Comparison of ENCODE assay signal across 18 cellular contexts in the genomic region with DNA sequence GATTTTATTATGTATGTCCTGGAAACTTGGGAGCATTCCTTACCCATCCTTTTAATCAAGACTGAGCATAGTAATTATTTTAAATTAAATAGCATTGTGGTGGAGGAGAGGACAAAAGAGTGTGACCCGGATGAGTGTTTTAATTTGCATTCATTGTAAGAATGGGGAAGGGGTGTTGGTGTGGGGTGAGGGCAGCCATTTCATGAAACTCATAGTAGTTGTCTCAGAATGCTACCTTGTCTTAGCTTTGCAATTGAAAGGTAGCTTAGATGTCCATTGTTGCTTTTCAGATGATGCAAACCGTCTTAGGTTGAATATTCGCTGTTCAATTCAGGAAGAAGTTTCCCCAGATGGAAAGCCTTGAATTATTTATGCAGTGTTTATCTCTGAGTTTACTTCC.
A peak's percentile ranks its signal among the peaks of the same experiment; 100 is the strongest.
DNase-seq lines count a peak whose midpoint lies in the region; ATAC-seq, FAIRE-seq and TF ChIP-seq lines count a peak whose summit lies in the region.
"Had no signal": no experiment of that assay in that cellular context is flagged by ENCODE, and none has a peak within 500 bp of the region (broad histone marks: within the 10 kb centered on the region; RNA-seq: fewer than 3 reads in every experiment).

No MANE protein-coding gene starts in this region.

- H2BK20ac ChIP-seq in H9 (ENCODE audit: low read depth, low read length, poor library complexity, severe bottlenecking) (no peak overlapping the region), H1 (ENCODE audit: low read length) (no peak overlapping the region)

- no peak overlapping the region for H3T11ph ChIP-seq in H9 (ENCODE audit: low read length)

- H3K4me3 ChIP-seq in HUES64 (ENCODE audit: low read length) (no peak overlapping the region), H1 (ENCODE audit: extremely low read depth in 1 of 4, insufficient read depth in 2 of 4, low read depth in 3 of 4, low read length in 4 of 4) (no peak overlapping the region)
- H3K4me3 ChIP-seq: GM23248 had no signal

- DNase-seq in H9 = no peak
- DNase-seq in H1 (ENCODE audit: low read depth in 1 of 2, low spot score in 2 of 2) = no peak
- DNase-seq in Right ventricle myocardium superior = no peak
- DNase-seq in endothelial cell (ENCODE audit: low spot score) = no peak
- DNase-seq: C1 segment of cervical spinal cord; Calu3; CD4-positive, alpha-beta memory T cell; COR-L47; DMS53; DMS79 treated with DMSO at 0.1 percent for 48 hours; GF-D8; GM23248; HCEC 1CT had no signal

- H3K23ac ChIP-seq in H9 (ENCODE audit: insufficient read length, low read depth, low read length) = no peak overlapping the region
- H3K23ac ChIP-seq in H1 (ENCODE audit: insufficient read length) = no peak overlapping the region

- H2BK5ac ChIP-seq in H9 (ENCODE audit: insufficient read length, low read length) = no peak overlapping the region
- H2BK5ac ChIP-seq in H1 (ENCODE audit: low read depth, low read length) = no peak overlapping the region

- H4K91ac ChIP-seq in H9 (ENCODE audit: insufficient read length, low read depth, low read length) = no peak overlapping the region
- H4K91ac ChIP-seq in H1 (replicated peaks; ENCODE audit: insufficient read length, low read length) = no peak overlapping the region

- H3K79me1 ChIP-seq in H9 (ENCODE audit: insufficient read depth, low read depth, low read length, poor library complexity, severe bottlenecking) (no peaks in the 10 kb centered on the region), H1 (ENCODE audit: low read depth, low read length) (no peaks in the 10 kb centered on the region; the same call in 1 of the 2 replicates)

- H4K20me1 ChIP-seq in H9 (ENCODE audit: control insufficient read depth, insufficient read depth, insufficient read length) (no peaks in the 10 kb centered on the region), H1 (replicated peaks in 1 of 2; ENCODE audit: control insufficient read depth in 1 of 2, insufficient read depth in 2 of 2, low read length in 2 of 2) (no peaks in the 10 kb centered on the region)

- H3K36me3 ChIP-seq in HUES64 (ENCODE audit: insufficient read depth, low read length) (no peaks in the 10 kb centered on the region), H1 (ENCODE audit: control insufficient read depth in 2 of 4, insufficient read depth in 4 of 4, low read length in 3 of 4) (no peaks in the 10 kb centered on the region)

- H3K4me1 ChIP-seq in H9 (ENCODE audit: insufficient read depth, low read length) = peaks cover 6% of the 10 kb centered on the region; the same call in 1 of the 2 replicates
- H3K4me1 ChIP-seq in HUES64 (ENCODE audit: insufficient read depth, low read length) = peaks cover 48% of the 10 kb centered on the region
- peaks cover 0 to 16% (median 7%) of the 10 kb centered on the region in 4 experiments; a peak in 3 of 7 replicates for H3K4me1 ChIP-seq in H1 (replicated peaks in 1 of 4; ENCODE audit: control insufficient read depth in 3 of 4, insufficient read depth in 4 of 4, low read length in 3 of 4)

- H3K27ac ChIP-seq in H9 (ENCODE audit: insufficient read length, low read depth, low read length) = peak overlapping the region; percentile 25
- H3K27ac ChIP-seq in HUES64 (ENCODE audit: low read depth, low read length) = peak overlapping the region; percentile 64; the same call in 1 of the 2 replicates
- H3K27ac ChIP-seq in H1 (ENCODE audit: low read depth, low read length) = no peak overlapping the region
- H3K27ac ChIP-seq: GM23248 had no signal

- H3K18ac ChIP-seq in H9 (ENCODE audit: insufficient read length, low read depth, low read length) (no peak overlapping the region), H1 (ENCODE audit: extremely low read depth, low read length) (no peak overlapping the region)

- H3K4ac ChIP-seq in H9 (ENCODE audit: low read depth, low read length) (no peak overlapping the region), H1 (replicated peaks; ENCODE audit: insufficient read length, low read depth, low read length) (no peak overlapping the region)

- H2BK120ac ChIP-seq in H9 (ENCODE audit: low read depth, low read length, poor library complexity, severe bottlenecking) (no peak overlapping the region), H1 (replicated peaks; ENCODE audit: low read depth, low read length) (no peak overlapping the region)

- TF ChIP-seq EP300 in H1 (IDR thresholded peaks at IDR 0.05; ENCODE audit: borderline replicate concordance in 1 of 2, low read depth in 2 of 2, low read length in 2 of 2) = no peak

- no peak overlapping the region for H2AK5ac ChIP-seq in H9 (ENCODE audit: insufficient read length, low read length)
- no peak overlapping the region for H2AK5ac ChIP-seq in H1 (ENCODE audit: low read depth, low read length)

- H2BK12ac ChIP-seq in H9 (ENCODE audit: insufficient read length, low read depth, low read length) = no peak overlapping the region
- no peak overlapping the region for H2BK12ac ChIP-seq in H1 (ENCODE audit: low read depth, low read length)

- WGBS in H9 (ENCODE audit: extremely low coverage, insufficient read length, low lambda C conversion rate) = no CpG with 5 or more reads among the region's 3 CpGs
- WGBS in HUES64 = 60% methylated on average over 2 of the region's 3 CpGs
- 56% methylated on average over 3 of the region's 3 CpGs; no CpG with 5 or more reads in 1 of the 2 experiments for WGBS in H1 (ENCODE audit: extremely low coverage in 1 of 2, insufficient coverage in 1 of 2, insufficient read length in 1 of 2, insufficient replicate concordance in 2 of 2, low coverage in 1 of 2, low lambda C conversion rate in 2 of 2, missing lambda C conversion rate in 1 of 2), 2 experiments

- H3K4me2 ChIP-seq in H9 (ENCODE audit: insufficient read depth, insufficient read length, low read length) = no peak overlapping the region
- H3K4me2 ChIP-seq in H1 (ENCODE audit: insufficient read depth in 1 of 2, low read depth in 2 of 2, low read length in 2 of 2) = peak overlapping the region; percentile 5 to 32; a peak in 2 of 4 replicates

- TF ChIP-seq CTCF in H9 (conservative IDR thresholded peaks at IDR 0.05) (no peak), H1 (IDR thresholded peaks at IDR 0.05; ENCODE audit: control extremely low read depth in 1 of 3, insufficient read depth in 1 of 3, low read depth in 1 of 3, low read length in 3 of 3) (no peak), endothelial cell (IDR thresholded peaks at IDR 0.05; ENCODE audit: unreplicated experiment) (no peak)

- POLR2A ChIA-PET in H1 (lab: Charles Lee; ENCODE audit: partially characterized antibody) = no interaction called here

- H3K4me1 Mint-ChIP-seq in H9 = peaks cover 56 to 65% of the 10 kb centered on the region in 2 experiments
- H3K4me1 Mint-ChIP-seq in endothelial cell (ENCODE audit: unreplicated experiment) = no peaks in the 10 kb centered on the region
- H3K4me1 Mint-ChIP-seq: CD4-positive, alpha-beta memory T cell had no signal

- no peak overlapping the region for H4K8ac ChIP-seq in H9 (replicated peaks; ENCODE audit: insufficient read length, low read depth, low read length)
- H4K8ac ChIP-seq in H1 (ENCODE audit: extremely low read depth, insufficient read depth, low read length) = no peak overlapping the region

- H3K4me3 Mint-ChIP-seq in H9 (peak overlapping the region in 1 of 2 experiments; percentile 49; a peak in 1 of 5 replicates), endothelial cell (ENCODE audit: unreplicated experiment) (no peak overlapping the region)
- H3K4me3 Mint-ChIP-seq: CD4-positive, alpha-beta memory T cell had no signal

- CTCF ChIA-PET in H1 (lab: Charles Lee; ENCODE audit: partially characterized antibody) = interaction anchor here (1.0 to 1.6 kb wide), 5 partner anchors 10 to 143 kb away, joined by 3 to 8 read pairs (median 4); no protein-coding TSS in a partner anchor

- no peak for TF ChIP-seq RAD21 in H1 (IDR thresholded peaks at IDR 0.05 in 1 of 2, conservative IDR thresholded peaks at IDR 0.05 in 1 of 2; ENCODE audit: low read depth in 2 of 2, low read length in 2 of 2)

- H2AFZ ChIP-seq in H9 (ENCODE audit: low read length) (no peak overlapping the region), H1 (ENCODE audit: low read length) (no peak overlapping the region)
- H2AFZ ChIP-seq: GM23248 had no signal

- H3K14ac ChIP-seq in H9 (ENCODE audit: insufficient read depth, low read length) (no peak overlapping the region), H1 (ENCODE audit: insufficient read length) (no peak overlapping the region)

- H3K9me3 ChIP-seq in H9 (ENCODE audit: control insufficient read depth, low read depth, low read length) = no peaks in the 10 kb centered on the region
- no peaks in the 10 kb centered on the region for H3K9me3 ChIP-seq in HUES64 (ENCODE audit: insufficient read depth, low read depth, low read length)
- no peaks in the 10 kb centered on the region for H3K9me3 ChIP-seq in H1 (ENCODE audit: insufficient read depth in 2 of 2, low read depth in 1 of 2, low read length in 1 of 2)

- H3K27ac Mint-ChIP-seq in H9 (peak overlapping the region; percentile 28 to 73 (median 68); a peak in 3 of 7 replicates), endothelial cell (ENCODE audit: unreplicated experiment) (no peak overlapping the region)
- H3K27ac Mint-ChIP-seq: CD4-positive, alpha-beta memory T cell had no signal

- ATAC-seq in GM18861 (IDR thresholded peaks at IDR 0.05; ENCODE audit: unreplicated experiment) = no peak
- no peak for ATAC-seq in Right ventricle myocardium superior (ENCODE audit: poor library complexity)
- ATAC-seq in GM21528 (IDR thresholded peaks at IDR 0.05; ENCODE audit: low FRiP score, unreplicated experiment) = no peak

- H3K9ac ChIP-seq in H9 (ENCODE audit: extremely low read depth, insufficient read length, low read length) (no peak overlapping the region), HUES64 (ENCODE audit: low read depth, low read length) (no peak overlapping the region), H1 (replicated peaks in 1 of 4; ENCODE audit: extremely low read depth in 1 of 4, low read depth in 3 of 4, low read length in 3 of 4) (no peak overlapping the region)
- H3K9ac ChIP-seq: GM23248 had no signal

- no peak overlapping the region for H3K56ac ChIP-seq in H9 (ENCODE audit: insufficient read length, low read depth, low read length)
- H3K56ac ChIP-seq in H1 (replicated peaks; ENCODE audit: insufficient read length, low read depth, low read length) = no peak overlapping the region

- H3K27me3 Mint-ChIP-seq in H9 (ENCODE audit: low read depth) = no peaks in the 10 kb centered on the region
- H3K27me3 Mint-ChIP-seq in endothelial cell (ENCODE audit: unreplicated experiment) = peaks cover 4% of the 10 kb centered on the region
- H3K27me3 Mint-ChIP-seq: CD4-positive, alpha-beta memory T cell had no signal

- no peak overlapping the region for H2BK15ac ChIP-seq in H9 (ENCODE audit: low read depth, low read length)
- H2BK15ac ChIP-seq in H1 (ENCODE audit: low read length) = no peak overlapping the region

- no peak for FAIRE-seq in H1 (lab: Jason Lieb, UNC)
- FAIRE-seq: GM12892, H54 had no signal

- no peak for TF ChIP-seq POLR2A in H1 (IDR thresholded peaks at IDR 0.05; ENCODE audit: control extremely low read depth in 1 of 2, low read depth in 2 of 2, low read length in 2 of 2)

- H3K9me3 Mint-ChIP-seq in H9 (no peaks in the 10 kb centered on the region), endothelial cell (ENCODE audit: unreplicated experiment) (no peaks in the 10 kb centered on the region)

- H3K79me2 ChIP-seq in H9 (ENCODE audit: insufficient read depth, low read length) (no peaks in the 10 kb centered on the region), H1 (ENCODE audit: control insufficient read depth in 1 of 2, insufficient read depth in 2 of 2, low read length in 2 of 2) (peaks cover 0 to 24% of the 10 kb centered on the region in 2 experiments; a peak in 3 of 4 replicates)

- H3K36me3 Mint-ChIP-seq in H9 (ENCODE audit: insufficient read depth in 1 of 3, low read depth in 3 of 3) = peaks cover 0 to 2% (median 0%) of the 10 kb centered on the region in 3 experiments; a peak in 1 of 7 replicates
- H3K36me3 Mint-ChIP-seq in endothelial cell (ENCODE audit: low read depth, unreplicated experiment) = no peaks in the 10 kb centered on the region
- H3K36me3 Mint-ChIP-seq: CD4-positive, alpha-beta memory T cell had no signal

- intact Hi-C loops in Right ventricle myocardium superior (cut with DNase I) = no loop called here

- H4K5ac ChIP-seq in H9 (ENCODE audit: insufficient read length, low read depth, low read length) (no peak overlapping the region), H1 (ENCODE audit: insufficient read length, low read depth, low read length) (no peak overlapping the region)

- H3K27me3 ChIP-seq in H9 (ENCODE audit: insufficient read depth, low read length) (no peaks in the 10 kb centered on the region), HUES64 (ENCODE audit: insufficient read depth, low read length) (no peaks in the 10 kb centered on the region), H1 (replicated peaks in 1 of 4; ENCODE audit: control insufficient read depth in 3 of 4, extremely low read depth in 1 of 4, insufficient read depth in 3 of 4, low read length in 3 of 4) (no peaks in the 10 kb centered on the region)

- no peaks in the 10 kb centered on the region for H3K23me2 ChIP-seq in H9 (ENCODE audit: insufficient read length, low read depth, low read length, poor library complexity, severe bottlenecking)
- no peaks in the 10 kb centered on the region for H3K23me2 ChIP-seq in H1 (ENCODE audit: low read depth, low read length)
